Comparison of ENCODE assay signal across 19 cellular contexts in genomic region chr13:34321986-34322385, GRCh38.
A peak's percentile ranks its signal among the peaks of the same experiment; 100 is the strongest.
DNase-seq lines count a peak whose midpoint lies in the region; ATAC-seq and TF ChIP-seq lines count a peak whose summit lies in the region.
"Had no signal": no experiment of that assay in that cellular context is flagged by ENCODE, and none has a peak within 500 bp of the region (broad histone marks: within the 10 kb centered on the region; RNA-seq: fewer than 3 reads in every experiment).

No MANE protein-coding gene starts in this region.

- H3K36me3 Mint-ChIP-seq in brain: no peaks in the 10 kb centered on the region
- H3K36me3 Mint-ChIP-seq: CD4-positive, alpha-beta memory T cell had no signal

- DNase-seq in G401 (ENCODE audit: low spot score): peak; percentile 53
- DNase-seq in coronary artery (ENCODE audit: low spot score): no peak
- DNase-seq in retina: peak; percentile 56
- no peak for DNase-seq in erythroblast (lab: John Stamatoyannopoulos, UW)
- no peak for DNase-seq in prostate gland (ENCODE audit: low spot score)
- DNase-seq: 8988T; ACHN; C1 segment of cervical spinal cord; Calu3; CD4-positive, alpha-beta memory T cell; COR-L47; DMS53; EL; GF-D8; H7; HCEC 1CT had no signal

- H3K4me1 ChIP-seq in prostate gland (replicated peaks): no peaks in the 10 kb centered on the region
- H3K4me1 ChIP-seq: A549 had no signal

- TF ChIP-seq CTCF in brain (conservative IDR thresholded peaks at IDR 0.05) (no peak), coronary artery (IDR thresholded peaks at IDR 0.05) (no peak), prostate gland (IDR thresholded peaks at IDR 0.05) (no peak)

- H3K9me3 ChIP-seq in prostate gland: no peaks in the 10 kb centered on the region

- no peak overlapping the region for H3K4me3 Mint-ChIP-seq in brain
- H3K4me3 Mint-ChIP-seq: CD4-positive, alpha-beta memory T cell had no signal

- H3K4me3 ChIP-seq in coronary artery: no peak overlapping the region
- H3K4me3 ChIP-seq in prostate gland: no peak overlapping the region
- H3K4me3 ChIP-seq: A549 had no signal

- no peaks in the 10 kb centered on the region for H3K27me3 ChIP-seq in prostate gland (replicated peaks; ENCODE audit: insufficient read depth)

- no peaks in the 10 kb centered on the region for H3K36me3 ChIP-seq in prostate gland

- no peaks in the 10 kb centered on the region for H3K27me3 Mint-ChIP-seq in brain
- H3K27me3 Mint-ChIP-seq: CD4-positive, alpha-beta memory T cell had no signal

- no peak for TF ChIP-seq POLR2A in erythroblast (IDR thresholded peaks at IDR 0.05; ENCODE audit: low read length)
- TF ChIP-seq POLR2A in prostate gland (IDR thresholded peaks at IDR 0.05): no peak

- no peak for ATAC-seq in GM18873 (IDR thresholded peaks at IDR 0.05; ENCODE audit: low FRiP score, unreplicated experiment)
- ATAC-seq: A549 had no signal

- 70% methylated on average over 6 of the region's 6 CpGs for WGBS in prostate gland

- no peaks in the 10 kb centered on the region for H3K9me3 Mint-ChIP-seq in brain

- H3K27ac Mint-ChIP-seq in brain: peak overlapping the region in 4 of 5 experiments; percentile 25 to 88 (median 72)
- H3K27ac Mint-ChIP-seq: CD4-positive, alpha-beta memory T cell had no signal

- in situ Hi-C loops in G401 (cut with HindIII; ENCODE audit: low sequenced_read_pairs): no loop called here

- intact Hi-C loops in prostate gland (cut with DNase I): no loop called here

- H3K27ac ChIP-seq in coronary artery (peak overlapping the region; percentile 29 to 46), prostate gland (no peak overlapping the region)
- H3K27ac ChIP-seq: A549 had no signal

- H3K4me1 Mint-ChIP-seq in brain: peaks cover 36% of the 10 kb centered on the region
- H3K4me1 Mint-ChIP-seq: CD4-positive, alpha-beta memory T cell had no signal

Comparison
In these comparisons a context has a peak if more than half of its experiments do, and no peak if none do; other contexts are left out.
1. DNase-seq: peak in G401 (single experiment) and retina (single experiment); none in coronary artery (single experiment), erythroblast (0 of 2) and prostate gland (single experiment).
2. H3K27ac ChIP-seq: peak in coronary artery (2 of 2); none in prostate gland (0 of 2).